Comparison of ENCODE assay signal across 26 cellular contexts in the genomic region with DNA sequence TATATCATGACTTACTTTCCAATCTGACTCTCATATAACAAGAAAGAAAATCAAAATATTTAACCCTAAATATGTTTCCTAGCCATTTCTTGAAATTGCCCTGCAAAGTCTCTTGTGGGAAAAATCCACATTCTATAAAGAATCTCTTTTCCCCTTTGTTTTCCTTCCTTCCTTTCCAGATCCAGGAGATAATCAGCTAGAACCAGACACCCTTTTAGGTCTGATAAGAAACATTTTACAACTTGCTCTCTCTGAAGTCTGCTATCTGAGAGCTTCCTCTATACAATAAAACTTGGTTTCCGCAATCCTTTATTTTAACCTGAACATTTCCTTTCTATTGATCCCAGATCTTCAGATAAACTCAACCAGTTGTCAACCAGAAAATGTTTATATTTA.
"Had no signal": no experiment of that assay in that cellular context is flagged by ENCODE, and none has a peak within 500 bp of the region (broad histone marks: within the 10 kb centered on the region; RNA-seq: fewer than 3 reads in every experiment).

No MANE protein-coding gene starts in this region.

- H3K9me3 Mint-ChIP-seq: activated CD4-positive, alpha-beta T cell treated with anti-CD3 and anti-CD28 coated beads, Interleukin-2, amount 10 ng/mL, durations not matched to agents 24 days and 14 days; activated T-cell treated with anti-CD3 and anti-CD28 coated beads, Interleukin-2, amount 50 U/mL, for 24 hours; activated T-helper 1 cell treated with anti-CD3 and anti-CD28 coated beads, Interleukin-12 subunit alpha, Interleukin-12 subunit beta, Interleukin-2, Interleukin-4 antibody, amounts not matched to agents 30 ng/mL and 10 ng/mL and 1 ng/mL, durations not matched to agents 14 hours and 24 hours and 36 hours; WTC11 had no signal

- H3K27me3 Mint-ChIP-seq: activated CD4-positive, alpha-beta T cell treated with anti-CD3 and anti-CD28 coated beads, Interleukin-2, amount 10 ng/mL, durations not matched to agents 24 days and 14 days; activated CD8-positive, alpha-beta memory T cell treated with anti-CD3 and anti-CD28 coated beads, Interleukin-2, amount 10 ng/mL, durations not matched to agents 7 days and 5 days; activated naive CD8-positive, alpha-beta T cell; activated T-cell treated with anti-CD3 and anti-CD28 coated beads, Interleukin-2, amount 50 U/mL, for 24 hours had no signal

- ATAC-seq: activated CD8-positive, alpha-beta memory T cell treated with anti-CD3 and anti-CD28 coated beads, Interleukin-2, amount 10 ng/mL, durations not matched to agents 7 days and 5 days; WTC11 had no signal

- H3K4me1 ChIP-seq: Peyer's patch had no signal

- H3K9me3 ChIP-seq: Peyer's patch, SJCRH30, SK-N-SH had no signal

- H3K4me3 ChIP-seq: Peyer's patch, SJCRH30 had no signal

- DNase-seq: activated CD4-positive, alpha-beta T cell treated with anti-CD3 and anti-CD28 coated beads for 1 hour; activated CD4-positive, alpha-beta T cell treated with anti-CD3 and anti-CD28 coated beads, Interleukin-2, amount 10 ng/mL, durations not matched to agents 24 days and 14 days; activated CD4-positive, alpha-beta T cell treated with anti-CD3 and anti-CD28 coated beads, Interleukin-2, amount 50 U/mL, for 48 hours; activated CD8-positive, alpha-beta memory T cell treated with anti-CD3 and anti-CD28 coated beads, Interleukin-2, amount 10 ng/mL, durations not matched to agents 7 days and 5 days; activated effector memory CD4-positive, alpha-beta T cell treated with Interleukin-2 at 50 U/mL for 16 hours; activated naive CD4-positive, alpha-beta T cell; activated T-cell treated with anti-CD3 and anti-CD28 coated beads, Interleukin-2, amount 50 U/mL, for 24 hours; brain microvascular endothelial cell; Karpas-422; NCI-H1105 treated with DMSO at 0.1 percent for 48 hours; NCI-H1436 treated with DMSO at 0.1 percent for 48 hours; NCI-H187; NCI-H2081; NCI-H510A treated with DMSO at 0.1 percent for 48 hours; NCI-H69; NK-92 treated with Interleukin-12 subunit alpha and Interleukin-12 subunit beta, amount 100 ng/mL, for 24 hours; OCI-M1; Peyer's patch; Right ventricle myocardium superior; SJCRH30; SK-N-SH; T-helper 1 cell had no signal

- H3K4me2 ChIP-seq: SK-N-SH had no signal

- H3K9ac ChIP-seq: SK-N-SH had no signal

- H3K27me3 ChIP-seq: brain microvascular endothelial cell, Peyer's patch, SJCRH30 had no signal

- H3K4me1 Mint-ChIP-seq: activated CD4-positive, alpha-beta T cell treated with anti-CD3 and anti-CD28 coated beads, Interleukin-2, amount 10 ng/mL, durations not matched to agents 24 days and 14 days; activated CD8-positive, alpha-beta memory T cell treated with anti-CD3 and anti-CD28 coated beads, Interleukin-2, amount 10 ng/mL, durations not matched to agents 7 days and 5 days had no signal

- H3K36me3 ChIP-seq: brain microvascular endothelial cell, Peyer's patch, SJCRH30 had no signal

- H3K36me3 Mint-ChIP-seq: activated CD8-positive, alpha-beta memory T cell treated with anti-CD3 and anti-CD28 coated beads, Interleukin-2, amount 10 ng/mL, durations not matched to agents 7 days and 5 days; activated naive CD8-positive, alpha-beta T cell; WTC11 had no signal

- H3K4me3 Mint-ChIP-seq: activated CD4-positive, alpha-beta T cell treated with anti-CD3 and anti-CD28 coated beads, Interleukin-2, amount 10 ng/mL, durations not matched to agents 24 days and 14 days; activated CD8-positive, alpha-beta memory T cell treated with anti-CD3 and anti-CD28 coated beads, Interleukin-2, amount 10 ng/mL, durations not matched to agents 7 days and 5 days; activated naive CD8-positive, alpha-beta T cell; activated T-cell treated with anti-CD3 and anti-CD28 coated beads, Interleukin-2, amount 50 U/mL, for 24 hours; activated T-helper 1 cell treated with anti-CD3 and anti-CD28 coated beads, Interleukin-12 subunit alpha, Interleukin-12 subunit beta, Interleukin-2, Interleukin-4 antibody, amounts not matched to agents 30 ng/mL and 10 ng/mL and 1 ng/mL, durations not matched to agents 14 hours and 24 hours and 36 hours; WTC11 had no signal

- H3K27ac ChIP-seq: brain microvascular endothelial cell, Peyer's patch, RWPE1, SJCRH30 had no signal

- H3K27ac Mint-ChIP-seq: activated CD4-positive, alpha-beta T cell treated with anti-CD3 and anti-CD28 coated beads, Interleukin-2, amount 10 ng/mL, durations not matched to agents 24 days and 14 days; activated CD8-positive, alpha-beta memory T cell treated with anti-CD3 and anti-CD28 coated beads, Interleukin-2, amount 10 ng/mL, durations not matched to agents 7 days and 5 days; activated naive CD8-positive, alpha-beta T cell; activated T-cell treated with anti-CD3 and anti-CD28 coated beads, Interleukin-2, amount 50 U/mL, for 24 hours; activated T-helper 1 cell treated with anti-CD3 and anti-CD28 coated beads, Interleukin-12 subunit alpha, Interleukin-12 subunit beta, Interleukin-2, Interleukin-4 antibody, amounts not matched to agents 30 ng/mL and 10 ng/mL and 1 ng/mL, durations not matched to agents 14 hours and 24 hours and 36 hours; WTC11 had no signal
